In genomic region chr13:30696278-30697176, GRCh38 we compare ENCODE assay signal across 8 cellular contexts. TPM values are rescaled to one million over a fixed set of nuclear protein-coding genes. Genes with fewer than 3 reads are reported as not detected.
DNase-seq lines count a peak whose midpoint lies in the region; ATAC-seq and TF ChIP-seq lines count a peak whose summit lies in the region.

No MANE protein-coding gene starts in this region.

- H3K36me3 ChIP-seq in breast epithelium, result no peaks in the 10 kb centered on the region

- no peak overlapping the region for H3K4me3 Mint-ChIP-seq in MCF 10A (ENCODE audit: unreplicated experiment)
- no peak overlapping the region for H3K4me3 Mint-ChIP-seq in activated naive CD4-positive, alpha-beta T cell treated with anti-CD3 and anti-CD28 coated beads for 36 hours
- no peak overlapping the region for H3K4me3 Mint-ChIP-seq in stimulated activated memory B cell treated with anti-CD40 and anti-IgM and Interleukin-4, amounts not matched to agents 10 μg/mL and 1 μg/mL and 100 μg/mL, for 72 hours

- no peaks in the 10 kb centered on the region for H3K9me3 ChIP-seq in breast epithelium

- DNase-seq in breast epithelium (ENCODE audit: low spot score in 2 of 2) (no peak), MCF 10A (ENCODE audit: unreplicated experiment) (no peak), UCSD-AML1 (lab: John Stamatoyannopoulos, UW; ENCODE audit: unreplicated experiment) (peak; percentile 81), islet precursor cell (peak; percentile 86), NCI-H1417 treated with DMSO at 0.1 percent for 48 hours (lab: John Stamatoyannopoulos, UW) (no peak), DMS53 treated with DMSO at 0.1 percent for 48 hours (lab: John Stamatoyannopoulos, UW; ENCODE audit: unreplicated experiment) (no peak)
- no peak for DNase-seq in activated naive CD4-positive, alpha-beta T cell treated with anti-CD3 and anti-CD28 coated beads for 36 hours

- no peaks in the 10 kb centered on the region for H3K27me3 ChIP-seq in breast epithelium

- no TSS peak for BruUV-seq in MCF 10A (replicated peaks; lab: Mats Ljungman, UMichigan)

- peak overlapping the region; percentile 8 to 49 for H3K27ac ChIP-seq in breast epithelium

- no peak overlapping the region for H3K27ac Mint-ChIP-seq in MCF 10A (ENCODE audit: low read depth, unreplicated experiment)
- H3K27ac Mint-ChIP-seq in activated naive CD4-positive, alpha-beta T cell treated with anti-CD3 and anti-CD28 coated beads for 36 hours, result no peak overlapping the region
- H3K27ac Mint-ChIP-seq in stimulated activated memory B cell treated with anti-CD40 and anti-IgM and Interleukin-4, amounts not matched to agents 10 μg/mL and 1 μg/mL and 100 μg/mL, for 72 hours, result no peak overlapping the region

- H3K27me3 Mint-ChIP-seq in MCF 10A (ENCODE audit: insufficient read depth, unreplicated experiment), result no peaks in the 10 kb centered on the region
- peaks cover 9% of the 10 kb centered on the region for H3K27me3 Mint-ChIP-seq in activated naive CD4-positive, alpha-beta T cell treated with anti-CD3 and anti-CD28 coated beads for 36 hours (ENCODE audit: low read depth)
- H3K27me3 Mint-ChIP-seq in stimulated activated memory B cell treated with anti-CD40 and anti-IgM and Interleukin-4, amounts not matched to agents 10 μg/mL and 1 μg/mL and 100 μg/mL, for 72 hours, result peaks cover 25% of the 10 kb centered on the region

- no peaks in the 10 kb centered on the region for H3K36me3 Mint-ChIP-seq in MCF 10A (ENCODE audit: insufficient read depth, unreplicated experiment)
- no peaks in the 10 kb centered on the region for H3K36me3 Mint-ChIP-seq in activated naive CD4-positive, alpha-beta T cell treated with anti-CD3 and anti-CD28 coated beads for 36 hours (ENCODE audit: low read depth)
- H3K36me3 Mint-ChIP-seq in stimulated activated memory B cell treated with anti-CD40 and anti-IgM and Interleukin-4, amounts not matched to agents 10 μg/mL and 1 μg/mL and 100 μg/mL, for 72 hours, result no peaks in the 10 kb centered on the region

- intact Hi-C loops in breast epithelium (cut with DNase I; ENCODE audit: low total_unique reads) (no loop called here), MCF 10A (cut with micrococcal nuclease) (no loop called here)
- intact Hi-C loops in activated naive CD4-positive, alpha-beta T cell treated with anti-CD3 and anti-CD28 coated beads for 36 hours (cut with micrococcal nuclease), result no loop called here

- POLR2A ChIA-PET in MCF 10A (lab: Yijun Ruan, JAX), result no interaction called here

- ATAC-seq in stimulated activated memory B cell treated with anti-CD40 and anti-IgM and Interleukin-4, amounts not matched to agents 10 μg/mL and 1 μg/mL and 100 μg/mL, for 72 hours, result no peak

- TF ChIP-seq CTCF in breast epithelium (IDR thresholded peaks at IDR 0.05) (no peak), MCF 10A (IDR thresholded peaks at IDR 0.05; ENCODE audit: unreplicated experiment) (no peak)

- no peaks in the 10 kb centered on the region for H3K4me1 ChIP-seq in breast epithelium

- H3K9me3 Mint-ChIP-seq in MCF 10A (ENCODE audit: unreplicated experiment), result no peaks in the 10 kb centered on the region
- H3K9me3 Mint-ChIP-seq in activated naive CD4-positive, alpha-beta T cell treated with anti-CD3 and anti-CD28 coated beads for 36 hours, result no peaks in the 10 kb centered on the region
- no peaks in the 10 kb centered on the region for H3K9me3 Mint-ChIP-seq in stimulated activated memory B cell treated with anti-CD40 and anti-IgM and Interleukin-4, amounts not matched to agents 10 μg/mL and 1 μg/mL and 100 μg/mL, for 72 hours

- peak overlapping the region in 1 of 3 donors; percentile 28 for H3K4me3 ChIP-seq in breast epithelium

- peaks cover 7% of the 10 kb centered on the region for H3K4me1 Mint-ChIP-seq in MCF 10A (ENCODE audit: insufficient read depth, unreplicated experiment)
- peaks cover 6% of the 10 kb centered on the region for H3K4me1 Mint-ChIP-seq in activated naive CD4-positive, alpha-beta T cell treated with anti-CD3 and anti-CD28 coated beads for 36 hours (ENCODE audit: low read depth)
- peaks cover 24% of the 10 kb centered on the region for H3K4me1 Mint-ChIP-seq in stimulated activated memory B cell treated with anti-CD40 and anti-IgM and Interleukin-4, amounts not matched to agents 10 μg/mL and 1 μg/mL and 100 μg/mL, for 72 hours

- CTCF ChIA-PET in MCF 10A (lab: Yijun Ruan, JAX), result interaction anchor here (0.6 kb wide), 1 partner anchor 15 kb away, joined by 5 read pairs; no protein-coding TSS in a partner anchor
- CTCF ChIA-PET in activated naive CD4-positive, alpha-beta T cell treated with anti-CD3 and anti-CD28 coated beads for 36 hours (lab: Charles Lee), result interaction anchor here (0.6 kb wide), 1 partner anchor 378 kb away, joined by 3 read pairs; no protein-coding TSS in a partner anchor

- no peak for TF ChIP-seq POLR2A in breast epithelium (IDR thresholded peaks at IDR 0.05)

RNA-seq across cellular contexts. Expression of gene ALOX5AP, which starts 38.8 kb away (rescaled TPM):
- total RNA-seq in breast epithelium (10 to 100 TPM; 32.1 to 47.4 (median 37.9) TPM), MCF 10A (2022) (0.83 and 1.5 TPM in 2 replicates)
- total RNA-seq in activated naive CD4-positive, alpha-beta T cell treated with anti-CD3 and anti-CD28 coated beads for 36 hours, result 10 to 100 TPM; 21.3 to 21.7 TPM

Comparison
In these comparisons a context has a peak if more than half of its experiments do, and no peak if none do; other contexts are left out.
1. DNase-seq: peak in UCSD-AML1 (single experiment) and islet precursor cell (single experiment); none in breast epithelium (0 of 2), MCF 10A (single experiment), NCI-H1417 treated with DMSO at 0.1 percent for 48 hours (single experiment), DMS53 treated with DMSO at 0.1 percent for 48 hours (single experiment) and activated naive CD4-positive, alpha-beta T cell treated with anti-CD3 and anti-CD28 coated beads for 36 hours (single experiment).